9 cellular contexts compared by ENCODE assay signal in genomic region chr18:62663731-62664336, GRCh38. TPM values are rescaled to one million over a fixed set of nuclear protein-coding genes. Genes with fewer than 3 reads are reported as not detected.
DNase-seq lines count a peak whose midpoint lies in the region; ATAC-seq and TF ChIP-seq lines count a peak whose summit lies in the region.
"Had no signal": no experiment of that assay in that cellular context is flagged by ENCODE, and none has a peak within 500 bp of the region (broad histone marks: within the 10 kb centered on the region; RNA-seq: fewer than 3 reads in every experiment).

No MANE protein-coding gene starts in this region.

- peak; percentile 91 for ATAC-seq in GM18870 (IDR thresholded peaks at IDR 0.05; ENCODE audit: unreplicated experiment)
- peak; percentile 97 for ATAC-seq in HG02852 (IDR thresholded peaks at IDR 0.05; ENCODE audit: unreplicated experiment)
- peak; percentile 54 for ATAC-seq in SK-N-SH treated with all-trans-retinoic acid at 6 μM for 48 hours

- H3K9me3 Mint-ChIP-seq in immature natural killer cell = no peaks in the 10 kb centered on the region

- no peak overlapping the region for H3K27ac Mint-ChIP-seq in immature natural killer cell

- peak overlapping the region; percentile 52 for H3K27ac ChIP-seq in mesodermal cell (ENCODE audit: low read depth, low read length, severe bottlenecking)
- H3K27ac ChIP-seq: coronary artery had no signal

- H3K36me3 ChIP-seq in mesodermal cell (ENCODE audit: control insufficient read depth, insufficient read depth, low read length) = no peaks in the 10 kb centered on the region

- H3K36me3 Mint-ChIP-seq in immature natural killer cell = no peaks in the 10 kb centered on the region

- H3K4me3 ChIP-seq in mesodermal cell (ENCODE audit: extremely low read depth, insufficient read depth, low read length, poor library complexity, severe bottlenecking) = no peak overlapping the region
- H3K4me3 ChIP-seq: coronary artery had no signal

- 83 to 88% methylated on average over 1 to 4 of the region's 5 CpGs for WGBS in mesodermal cell (ENCODE audit: insufficient coverage in 2 of 2), 2 experiments

- peaks cover 0 to 3% (median 0%) of the 10 kb centered on the region in 3 donors for H3K27me3 Mint-ChIP-seq in immature natural killer cell (ENCODE audit: low read depth in 3 of 3)

- H3K9me3 ChIP-seq in mesodermal cell (ENCODE audit: control insufficient read depth, low read length) = no peaks in the 10 kb centered on the region

- H3K4me3 Mint-ChIP-seq in immature natural killer cell = no peak overlapping the region

- H3K4me1 ChIP-seq in mesodermal cell (ENCODE audit: control insufficient read depth, insufficient read depth, low read length, poor library complexity, severe bottlenecking) = peaks cover 10% of the 10 kb centered on the region

- no peaks in the 10 kb centered on the region for H3K4me1 Mint-ChIP-seq in immature natural killer cell

- no peak for DNase-seq in cerebellar cortex (ENCODE audit: low spot score)
- no peak for DNase-seq in immature natural killer cell
- no peak for DNase-seq in NCI-H748 treated with DMSO at 0.1 percent for 48 hours (lab: John Stamatoyannopoulos, UW)
- DNase-seq in NCI-H510A (lab: John Stamatoyannopoulos, UW) = no peak

TF ChIP-seq in SK-N-SH treated with all-trans-retinoic acid at 6 μM for 48 hours, 23 proteins besides CTCF, POLR2A, EP300 and RAD21:
- no peak for TF ChIP-seq CSDC2 (CRISPR knock-in tag; IDR thresholded peaks at IDR 0.05)
- TF ChIP-seq ZFP30 (CRISPR knock-in tag; IDR thresholded peaks at IDR 0.05) = no peak
- TF ChIP-seq PATZ1 (CRISPR knock-in tag; IDR thresholded peaks at IDR 0.05; ENCODE audit: borderline replicate concordance) = no peak
- TF ChIP-seq POU6F1 (CRISPR knock-in tag; IDR thresholded peaks at IDR 0.05; ENCODE audit: borderline replicate concordance, low read depth) = no peak
- TF ChIP-seq SNAI2 (CRISPR knock-in tag; IDR thresholded peaks at IDR 0.05) = no peak
- no peak for TF ChIP-seq CSRNP3 (CRISPR knock-in tag; IDR thresholded peaks at IDR 0.05)
- no peak for TF ChIP-seq CREB5 (CRISPR knock-in tag; IDR thresholded peaks at IDR 0.05; ENCODE audit: low read depth)
- no peak for TF ChIP-seq TSHZ2 (CRISPR knock-in tag; IDR thresholded peaks at IDR 0.05)
- TF ChIP-seq GLIS3 (CRISPR knock-in tag; IDR thresholded peaks at IDR 0.05) = no peak
- TF ChIP-seq ZNF8 (CRISPR knock-in tag; IDR thresholded peaks at IDR 0.05) = no peak
- no peak for TF ChIP-seq PPARA (CRISPR knock-in tag; IDR thresholded peaks at IDR 0.05; ENCODE audit: borderline replicate concordance)
- TF ChIP-seq ZFP3 (CRISPR knock-in tag; IDR thresholded peaks at IDR 0.05) = 0 out of 2 replicates have a peak, but pooled peaks have one; percentile 59
- TF ChIP-seq ISL1 (CRISPR knock-in tag; IDR thresholded peaks at IDR 0.05) = peak; percentile 59
- no peak for TF ChIP-seq TCF4 (CRISPR knock-in tag; IDR thresholded peaks at IDR 0.05; ENCODE audit: borderline replicate concordance)
- no peak for TF ChIP-seq TOX (CRISPR knock-in tag; IDR thresholded peaks at IDR 0.05; ENCODE audit: borderline replicate concordance)
TF ChIP-seq in SK-N-SH treated with all-trans-retinoic acid at 6 μM for 48 hours: peak in this region for 2.

RNA-seq across cellular contexts. Expression of gene PHLPP1, which starts 51.5 kb away (rescaled TPM):
- polyA plus RNA-seq in mesodermal cell (2013, experiment 1 of 2) = 17.7 TPM
- 15.9 TPM for polyA plus RNA-seq in mesodermal cell (2013, experiment 2 of 2)
- polyA plus RNA-seq in immature natural killer cell = under 1 TPM in 2 of 3 donors, not detected in 1; 0.14 to 0.50 TPM
